In genomic region chr6:151497935-151498726, GRCh38 we compare ENCODE assay signal across 9 cellular contexts. TPM values are rescaled to one million over a fixed set of nuclear protein-coding genes. Genes with fewer than 3 reads are reported as not detected.
A peak's percentile ranks its signal among the peaks of the same experiment; 100 is the strongest.
DNase-seq lines count a peak whose midpoint lies in the region; ATAC-seq lines count a peak whose summit lies in the region.
"Had no signal": no experiment of that assay in that cellular context is flagged by ENCODE, and none has a peak within 500 bp of the region (broad histone marks: within the 10 kb centered on the region; RNA-seq: fewer than 3 reads in every experiment).

No MANE protein-coding gene starts in this region.

- peak; percentile 78 for ATAC-seq in GM18861 (IDR thresholded peaks at IDR 0.05; ENCODE audit: unreplicated experiment)
- ATAC-seq in GM21360 (IDR thresholded peaks at IDR 0.05; ENCODE audit: unreplicated experiment), result no peak

- peak; percentile 11 for DNase-seq in GM23248
- DNase-seq in HuH-7 (ENCODE audit: low spot score), result peak; percentile 25
- DNase-seq in fibroblast of peridontal ligament (ENCODE audit: extremely low read depth), result peak; percentile 35
- DNase-seq in stimulated activated CD4-positive, alpha-beta T cell treated with anti-CD3 and anti-CD28 coated beads, Interleukin-2, amount 100 ng/mL, for 24 hours, result no peak
- DNase-seq in activated T-cell treated with anti-CD3 and anti-CD28 coated beads, Interleukin-2, amount 50 U/mL, for 1 hour, result no peak
- no peak for DNase-seq in OCI-M2 (lab: John Stamatoyannopoulos, UW; ENCODE audit: unreplicated experiment)
- DNase-seq: DMS79 had no signal

- H3K9me3 ChIP-seq in GM23248 (ENCODE audit: low read depth), result no peaks in the 10 kb centered on the region

- H3K27ac ChIP-seq in GM23248, result no peak overlapping the region

- peaks cover 6% of the 10 kb centered on the region; the same call in 1 of the 2 replicates for H3K4me1 ChIP-seq in GM23248 (ENCODE audit: insufficient read depth)

- H2AFZ ChIP-seq in GM23248, result no peak overlapping the region

- H3F3A ChIP-seq in GM23248 (ENCODE audit: insufficient read depth), result no peaks in the 10 kb centered on the region

- H4K20me1 ChIP-seq in GM23248 (ENCODE audit: insufficient read depth), result no peaks in the 10 kb centered on the region

- in situ Hi-C loops in GM23248 (cut with MboI), result no loop called here

- no peak overlapping the region for H3K4me3 ChIP-seq in GM23248

- no peak overlapping the region for H3K9ac ChIP-seq in GM23248

- H3K9me2 ChIP-seq in GM23248 (ENCODE audit: insufficient read depth), result no peaks in the 10 kb centered on the region

- no peak overlapping the region for H3K4me2 ChIP-seq in GM23248 (ENCODE audit: unreplicated experiment)

- 89 to 96% methylated on average over 1 of the region's 1 CpG for WGBS in GM23248 (ENCODE audit: low coverage in 1 of 2, low lambda C conversion rate in 2 of 2, missing lambda C conversion rate in 2 of 2), 2 experiments

- H3K27me3 ChIP-seq in GM23248 (replicated peaks; ENCODE audit: insufficient read depth), result no peaks in the 10 kb centered on the region

- H3K36me3 ChIP-seq in GM23248 (ENCODE audit: low read depth), result no peaks in the 10 kb centered on the region

- H3K79me2 ChIP-seq in GM23248 (ENCODE audit: insufficient read depth), result no peaks in the 10 kb centered on the region

RNA-seq across cellular contexts. Expression of gene CCDC170, which starts 4.3 kb away (rescaled TPM):
- total RNA-seq in GM23248 (2014; rRNA removed; shearing (Covaris generic)), result 0.11 TPM in 1 of 2 replicates, not detected in the other
- 0.27 and 0.49 TPM in 2 replicates for polyA plus RNA-seq in GM23248 (2016; fragmentation: Nextera tagmentation; extraction: Ambion mirVana)

RNA-seq across cellular contexts. Expression of gene RMND1, which starts 46.2 kb away (rescaled TPM):
- total RNA-seq in GM23248 (2014; rRNA removed; shearing (Covaris generic)), result 29.9 and 31.1 TPM in 2 replicates
- polyA plus RNA-seq in GM23248 (2016; fragmentation: Nextera tagmentation; extraction: Ambion mirVana), result 25.6 and 30.6 TPM in 2 replicates

Comparison
In these comparisons a context has a peak if more than half of its experiments do, and no peak if none do; other contexts are left out.
1. DNase-seq: peak in GM23248 (single experiment), HuH-7 (single experiment) and fibroblast of peridontal ligament (single experiment); none in stimulated activated CD4-positive, alpha-beta T cell treated with anti-CD3 and anti-CD28 coated beads, Interleukin-2, amount 100 ng/mL, for 24 hours (0 of 2), activated T-cell treated with anti-CD3 and anti-CD28 coated beads, Interleukin-2, amount 50 U/mL, for 1 hour (single experiment) and OCI-M2 (single experiment).